ENCODE assay signal across 7 cellular contexts in genomic region chrX:39613508-39613921, GRCh38.
DNase-seq lines count a peak whose midpoint lies in the region; ATAC-seq lines count a peak whose summit lies in the region.

No MANE protein-coding gene starts in this region.

- H3K4me1 ChIP-seq in skeletal muscle tissue (ENCODE audit: control insufficient read depth in 3 of 3, insufficient read depth in 3 of 3, low read length in 3 of 3): peaks cover 9 to 15% (median 13%) of the 10 kb centered on the region in 3 donors
- H3K4me1 ChIP-seq in Karpas-422 (ENCODE audit: low read length): no peaks in the 10 kb centered on the region

- no peaks in the 10 kb centered on the region for H3K9me3 Mint-ChIP-seq in activated CD4-positive, alpha-beta memory T cell treated with anti-CD3 and anti-CD28 coated beads for 36 hours

- H3K9ac ChIP-seq in skeletal muscle tissue (ENCODE audit: low read depth in 1 of 3, low read length in 3 of 3) (peak overlapping the region in 2 of 3 donors; percentile 3 to 62), Karpas-422 (ENCODE audit: low read length) (no peak overlapping the region)

- POLR2A ChIA-PET in activated CD4-positive, alpha-beta memory T cell treated with anti-CD3 and anti-CD28 coated beads for 36 hours (lab: Charles Lee): interaction anchor here (0.7 to 1.6 kb wide), 3 partner anchors 18 to 196 kb away, joined by 3 to 8 read pairs (median 4); no protein-coding TSS in a partner anchor

- peak; percentile 95 for DNase-seq in NCI-H1092 (lab: John Stamatoyannopoulos, UW)
- DNase-seq in activated CD4-positive, alpha-beta memory T cell treated with anti-CD3 and anti-CD28 coated beads for 36 hours: peak; percentile 35
- DNase-seq in left ventricle myocardium superior: peak; percentile 35
- no peak for DNase-seq in Karpas-422

- H3K36me3 ChIP-seq in skeletal muscle tissue (ENCODE audit: control insufficient read depth in 3 of 3, insufficient read depth in 3 of 3, low read length in 3 of 3) (no peaks in the 10 kb centered on the region), Karpas-422 (ENCODE audit: insufficient read depth, low read length) (no peaks in the 10 kb centered on the region)

- no peak overlapping the region for H2AFZ ChIP-seq in Karpas-422 (ENCODE audit: low read length)

- H3K36me3 Mint-ChIP-seq in activated CD4-positive, alpha-beta memory T cell treated with anti-CD3 and anti-CD28 coated beads for 36 hours: no peaks in the 10 kb centered on the region

- H3K4me2 ChIP-seq in Karpas-422 (ENCODE audit: low read depth, low read length, poor library complexity, severe bottlenecking): no peak overlapping the region

- no peaks in the 10 kb centered on the region for H3K9me3 ChIP-seq in skeletal muscle tissue (ENCODE audit: control insufficient read depth in 3 of 3, low read length in 3 of 3)
- no peaks in the 10 kb centered on the region for H3K9me3 ChIP-seq in Karpas-422 (ENCODE audit: low read length)

- no peaks in the 10 kb centered on the region for H3K79me2 ChIP-seq in Karpas-422 (ENCODE audit: low read length)

- H3K4me3 ChIP-seq in skeletal muscle tissue (ENCODE audit: low read length in 3 of 3) (peak overlapping the region in 2 of 3 donors; percentile 21 to 35), Karpas-422 (ENCODE audit: low read length) (no peak overlapping the region)

- H3K27ac ChIP-seq in skeletal muscle tissue (ENCODE audit: low read depth, low read length) (no peak overlapping the region), Karpas-422 (ENCODE audit: low read length) (no peak overlapping the region)

- peaks cover 29% of the 10 kb centered on the region for H3K4me1 Mint-ChIP-seq in activated CD4-positive, alpha-beta memory T cell treated with anti-CD3 and anti-CD28 coated beads for 36 hours (ENCODE audit: low read depth)

- intact Hi-C loops in activated CD4-positive, alpha-beta memory T cell treated with anti-CD3 and anti-CD28 coated beads for 36 hours (cut with micrococcal nuclease): loop anchor here (5.0 to 10.0 kb wide), 2 partner anchors 126 to 349 kb away; no protein-coding TSS in a partner anchor
- intact Hi-C loops in left ventricle myocardium superior (cut with micrococcal nuclease): no loop called here

- no peaks in the 10 kb centered on the region for H3K9me2 ChIP-seq in Karpas-422 (replicated peaks; ENCODE audit: insufficient read depth, low read length)

- CTCF ChIA-PET in activated CD4-positive, alpha-beta memory T cell treated with anti-CD3 and anti-CD28 coated beads for 36 hours (lab: Charles Lee): interaction anchor here (0.6 kb wide), 1 partner anchor 173 kb away, joined by 3 read pairs; no protein-coding TSS in a partner anchor

- no peaks in the 10 kb centered on the region for H3K27me3 Mint-ChIP-seq in activated CD4-positive, alpha-beta memory T cell treated with anti-CD3 and anti-CD28 coated beads for 36 hours

- peak overlapping the region; percentile 95 for H3K27ac Mint-ChIP-seq in activated CD4-positive, alpha-beta memory T cell treated with anti-CD3 and anti-CD28 coated beads for 36 hours

- ATAC-seq in GM18511 (IDR thresholded peaks at IDR 0.05; ENCODE audit: unreplicated experiment): peak; percentile 31
- peak; percentile 39 for ATAC-seq in left ventricle myocardium superior
- no peak for ATAC-seq in GM19328 (IDR thresholded peaks at IDR 0.05; ENCODE audit: unreplicated experiment)

- no peaks in the 10 kb centered on the region for H4K20me1 ChIP-seq in Karpas-422 (ENCODE audit: insufficient read depth, low read depth, low read length)

- H3K27me3 ChIP-seq in skeletal muscle tissue (ENCODE audit: control insufficient read depth in 3 of 3, insufficient read depth in 3 of 3, low read length in 3 of 3): no peaks in the 10 kb centered on the region
- no peaks in the 10 kb centered on the region for H3K27me3 ChIP-seq in Karpas-422 (ENCODE audit: low read length)

- peak overlapping the region; percentile 78 for H3K4me3 Mint-ChIP-seq in activated CD4-positive, alpha-beta memory T cell treated with anti-CD3 and anti-CD28 coated beads for 36 hours
